Comparison of ENCODE assay signal across 16 cellular contexts in genomic region chr3:20836801-20837200, GRCh38.
DNase-seq lines count a peak whose midpoint lies in the region; TF ChIP-seq lines count a peak whose summit lies in the region.
"Had no signal": no experiment of that assay in that cellular context is flagged by ENCODE, and none has a peak within 500 bp of the region (broad histone marks: within the 10 kb centered on the region; RNA-seq: fewer than 3 reads in every experiment).

No MANE protein-coding gene starts in this region.

- intact Hi-C loops in MCF 10A (cut with micrococcal nuclease) = loop anchor here (5.0 kb wide), 1 partner anchor 846 kb away; no protein-coding TSS in a partner anchor
- intact Hi-C loops in breast epithelium (cut with DNase I; ENCODE audit: low total_unique reads) = no loop called here

- TF ChIP-seq POLR2A in breast epithelium (IDR thresholded peaks at IDR 0.05) = no peak

- no peaks in the 10 kb centered on the region for H3K4me1 ChIP-seq in breast epithelium

- TF ChIP-seq CTCF in MCF 10A (IDR thresholded peaks at IDR 0.05; ENCODE audit: unreplicated experiment) = no peak
- TF ChIP-seq CTCF in breast epithelium (IDR thresholded peaks at IDR 0.05) = no peak
- TF ChIP-seq CTCF in epithelial cell of esophagus (IDR thresholded peaks at IDR 0.05; ENCODE audit: insufficient read depth, low read depth, low read length, missing control alignments) = no peak
- TF ChIP-seq CTCF in mesothelial cell of epicardium (IDR thresholded peaks at IDR 0.05; ENCODE audit: unreplicated experiment) = no peak
- TF ChIP-seq CTCF in RWPE1 (conservative IDR thresholded peaks at IDR 0.05; ENCODE audit: low read depth) = no peak
- TF ChIP-seq CTCF in GM10266 (IDR thresholded peaks at IDR 0.05; ENCODE audit: control insufficient read depth, insufficient read depth, low read depth, missing control alignments) = no peak

- H3K4me1 Mint-ChIP-seq in MCF 10A (ENCODE audit: insufficient read depth, unreplicated experiment) (peaks cover 12% of the 10 kb centered on the region), mesothelial cell of epicardium (peaks cover 17% of the 10 kb centered on the region)
- H3K4me1 Mint-ChIP-seq: B cell had no signal

- H3K36me3 ChIP-seq in breast epithelium = no peaks in the 10 kb centered on the region

- H3K27ac Mint-ChIP-seq in MCF 10A (ENCODE audit: low read depth, unreplicated experiment) (no peak overlapping the region), mesothelial cell of epicardium (peak overlapping the region; percentile 8)
- H3K27ac Mint-ChIP-seq: B cell; CD4-positive, alpha-beta T cell had no signal

- H3K4me3 Mint-ChIP-seq in MCF 10A (ENCODE audit: unreplicated experiment) = no peak overlapping the region
- H3K4me3 Mint-ChIP-seq in mesothelial cell of epicardium = no peak overlapping the region
- H3K4me3 Mint-ChIP-seq: B cell; CD4-positive, alpha-beta T cell had no signal

- no peaks in the 10 kb centered on the region for H3K9me3 ChIP-seq in breast epithelium

- POLR2A ChIA-PET in MCF 10A (lab: Yijun Ruan, JAX) (no interaction called here), RWPE1 (lab: Yijun Ruan, JAX; ENCODE audit: low non-redundant PET) (no interaction called here)

- DNase-seq in MCF 10A (ENCODE audit: unreplicated experiment) (peak; percentile 20), breast epithelium (ENCODE audit: low spot score in 2 of 2) (no peak), epithelial cell of esophagus (ENCODE audit: low read depth) (peak; percentile 89), mesothelial cell of epicardium (ENCODE audit: low spot score in 2 of 2, unreplicated experiment in 2 of 2) (no peak), RWPE1 (ENCODE audit: low spot score) (no peak), GM10266 (ENCODE audit: extremely low spot score) (no peak)
- no peak for DNase-seq in activated effector memory CD4-positive, alpha-beta T cell treated with anti-CD3 and anti-CD28 coated beads, Interleukin-2, amount 50 U/mL, for 16 hours
- DNase-seq: ACHN; C1 segment of cervical spinal cord; CD4-positive, alpha-beta T cell; GF-D8; GM23248; H7; IMR-90; KBM-7 had no signal

- no peak overlapping the region for H3K4me3 ChIP-seq in breast epithelium
- no peak overlapping the region for H3K4me3 ChIP-seq in epithelial cell of esophagus (ENCODE audit: low read length)
- H3K4me3 ChIP-seq: GM23248 had no signal

- H3K27me3 ChIP-seq in breast epithelium = no peaks in the 10 kb centered on the region

- H3K27ac ChIP-seq in breast epithelium (no peak overlapping the region), RWPE1 (no peak overlapping the region)
- H3K27ac ChIP-seq: GM23248 had no signal

- CTCF ChIA-PET in MCF 10A (lab: Yijun Ruan, JAX) (interaction anchor here (0.9 to 1.1 kb wide), 2 partner anchors 10 to 231 kb away, joined by 3 read pairs; no protein-coding TSS in a partner anchor), RWPE1 (lab: Yijun Ruan, JAX) (no interaction called here)

- BruUV-seq in MCF 10A (replicated peaks; lab: Mats Ljungman, UMichigan) = no TSS peak

- H3K27me3 Mint-ChIP-seq in MCF 10A (ENCODE audit: insufficient read depth, unreplicated experiment) (no peaks in the 10 kb centered on the region), mesothelial cell of epicardium (ENCODE audit: low read depth) (no peaks in the 10 kb centered on the region)
- H3K27me3 Mint-ChIP-seq: B cell; CD4-positive, alpha-beta T cell had no signal

- H3K36me3 Mint-ChIP-seq in MCF 10A (ENCODE audit: insufficient read depth, unreplicated experiment) (no peaks in the 10 kb centered on the region), mesothelial cell of epicardium (no peaks in the 10 kb centered on the region)

- no peaks in the 10 kb centered on the region for H3K9me3 Mint-ChIP-seq in MCF 10A (ENCODE audit: unreplicated experiment)
- no peaks in the 10 kb centered on the region for H3K9me3 Mint-ChIP-seq in mesothelial cell of epicardium

Comparison
In these comparisons a context has a peak if more than half of its experiments do, and no peak if none do; other contexts are left out.
1. DNase-seq: peak in MCF 10A (single experiment) and epithelial cell of esophagus (single experiment); none in breast epithelium (0 of 2), mesothelial cell of epicardium (0 of 2), RWPE1 (single experiment), GM10266 (single experiment) and activated effector memory CD4-positive, alpha-beta T cell treated with anti-CD3 and anti-CD28 coated beads, Interleukin-2, amount 50 U/mL, for 16 hours (single experiment).